In the genomic region with DNA sequence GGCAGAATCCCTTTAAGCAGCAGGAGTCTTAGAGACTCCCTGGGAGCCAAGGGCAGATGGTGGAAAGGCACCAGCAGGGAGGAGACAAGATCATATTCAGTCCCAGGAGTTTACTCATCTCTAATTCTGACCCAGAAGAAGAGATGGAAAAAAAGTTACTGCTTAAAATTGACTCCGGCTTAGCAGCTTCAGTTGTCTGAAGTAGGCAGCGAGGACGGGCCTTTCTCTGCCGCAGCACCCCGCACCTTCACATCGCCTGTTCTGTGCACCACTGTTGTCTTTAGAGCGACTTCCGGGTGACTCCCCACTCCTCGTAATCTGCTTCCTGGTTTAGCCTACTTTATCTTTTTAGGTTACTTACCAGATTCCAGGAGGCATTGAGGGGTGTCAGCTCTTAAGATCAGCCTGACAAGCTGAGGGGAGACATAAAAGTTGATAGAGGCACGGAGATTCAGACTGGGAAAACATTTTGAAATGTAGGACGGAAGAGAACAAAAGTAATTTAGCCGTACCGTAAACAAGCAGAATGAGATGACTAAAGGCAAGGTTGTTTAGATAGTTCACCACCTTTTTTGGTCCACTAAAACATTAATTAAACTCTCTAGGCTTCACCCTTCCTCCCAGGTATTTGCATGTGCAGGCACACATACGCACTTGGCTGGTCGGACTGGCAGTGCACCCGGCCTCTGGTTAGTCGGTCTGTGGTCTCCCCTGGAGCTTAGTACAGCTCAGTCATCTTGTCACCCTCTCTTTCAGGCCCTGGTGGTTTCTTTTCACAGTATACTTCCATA, we compare ENCODE assay signal across 1 cellular context.
TF ChIP-seq lines count a peak whose summit lies in the region.

No MANE protein-coding gene starts in this region.

TF ChIP-seq in GM12878, 131 proteins besides CTCF, POLR2A, EP300 and RAD21:
- no peak for TF ChIP-seq CHD1 (IDR thresholded peaks at IDR 0.05; ENCODE audit: low read depth, low read length)
- TF ChIP-seq CBX3 (IDR thresholded peaks at IDR 0.05; ENCODE audit: borderline replicate concordance, low read depth) = no peak
- no peak for TF ChIP-seq ZNF207 (IDR thresholded peaks at IDR 0.05; ENCODE audit: borderline replicate concordance)
- no peak for TF ChIP-seq EED (IDR thresholded peaks at IDR 0.05; ENCODE audit: low read depth)
- no peak for TF ChIP-seq SREBF1 (IDR thresholded peaks at IDR 0.05; ENCODE audit: low read length)
- TF ChIP-seq HDAC6 (IDR thresholded peaks at IDR 0.05; ENCODE audit: unreplicated experiment) = no peak
- no peak for TF ChIP-seq ETV6 (conservative IDR thresholded peaks at IDR 0.05 in 1 of 2, IDR thresholded peaks at IDR 0.05 in 1 of 2; ENCODE audit: borderline replicate concordance in 1 of 2, low read depth in 1 of 2)
- no peak for TF ChIP-seq NFYA (IDR thresholded peaks at IDR 0.05; ENCODE audit: borderline replicate concordance, low read depth, low read length)
- no peak for TF ChIP-seq POLR2AphosphoS2 (IDR thresholded peaks at IDR 0.05; ENCODE audit: low read depth, low read length)
- TF ChIP-seq SREBF2 (IDR thresholded peaks at IDR 0.05; ENCODE audit: low read length) = no peak
- TF ChIP-seq ESRRA (IDR thresholded peaks at IDR 0.05; ENCODE audit: low read length) = no peak
- no peak for TF ChIP-seq POLR2AphosphoS5 (IDR thresholded peaks at IDR 0.05; ENCODE audit: low read length)
- no peak for TF ChIP-seq EZH2 (IDR thresholded peaks at IDR 0.05; ENCODE audit: borderline replicate concordance, control insufficient read depth, low read depth, low read length)
